1 cellular context compared by ENCODE assay signal in genomic region chr3:196397941-196398340, GRCh38.
TF ChIP-seq lines count a peak whose summit lies in the region.

No MANE protein-coding gene starts in this region.

TF ChIP-seq in GM12878, 131 proteins besides CTCF, POLR2A, EP300 and RAD21 (continued from another document):
- TF ChIP-seq ZBTB11 (CRISPR knock-in tag; IDR thresholded peaks at IDR 0.05) (no peak), ZNF687 (IDR thresholded peaks at IDR 0.05) (no peak), RUNX3 (IDR thresholded peaks at IDR 0.05; ENCODE audit: low read length) (no peak), IRF5 (IDR thresholded peaks at IDR 0.05; ENCODE audit: borderline replicate concordance) (no peak), RB1 (IDR thresholded peaks at IDR 0.05; ENCODE audit: borderline replicate concordance) (no peak), SMAD1 (IDR thresholded peaks at IDR 0.05; ENCODE audit: low read depth, partially characterized antibody) (no peak), STAT1 (conservative IDR thresholded peaks at IDR 0.05) (no peak), RCOR1 (conservative IDR thresholded peaks at IDR 0.05; ENCODE audit: low read depth, low read length) (no peak), YY1 (IDR thresholded peaks at IDR 0.05; ENCODE audit: low read depth, low read length) (no peak), SREBF1 (IDR thresholded peaks at IDR 0.05; ENCODE audit: low read length) (no peak), FOS (IDR thresholded peaks at IDR 0.05; ENCODE audit: borderline replicate concordance, extremely low read depth, insufficient read length) (no peak), BCL3 (IDR thresholded peaks at IDR 0.05; ENCODE audit: borderline replicate concordance, insufficient read depth, low read depth, low read length, poor library complexity, severe bottlenecking) (no peak)
